ENCODE assay signal across 25 cellular contexts in genomic region chr9:20838218-20838617, GRCh38.
DNase-seq lines count a peak whose midpoint lies in the region; TF ChIP-seq lines count a peak whose summit lies in the region.
"Had no signal": no experiment of that assay in that cellular context is flagged by ENCODE, and none has a peak within 500 bp of the region (broad histone marks: within the 10 kb centered on the region; RNA-seq: fewer than 3 reads in every experiment).

No MANE protein-coding gene starts in this region.

- peak; percentile 32 for DNase-seq in NCI-H748 (lab: John Stamatoyannopoulos, UW; ENCODE audit: unreplicated experiment)
- no peak for DNase-seq in NCI-H748 treated with DMSO at 0.1 percent for 48 hours (lab: John Stamatoyannopoulos, UW)
- DNase-seq in amniotic epithelial cell (ENCODE audit: low read depth): peak; percentile 52
- DNase-seq in fibroblast of mammary gland (ENCODE audit: low read depth): peak; percentile 37
- DNase-seq in NCI-H1417 treated with DMSO at 0.1 percent for 48 hours (lab: John Stamatoyannopoulos, UW): no peak
- no peak for DNase-seq in NCI-H1048 (lab: John Stamatoyannopoulos, UW)
- DNase-seq in C1 segment of cervical spinal cord (lab: John Stamatoyannopoulos, UW): no peak
- DNase-seq in activated T-helper 1 cell treated with anti-CD3 and anti-CD28 coated beads, Interleukin-12 subunit alpha, Interleukin-12 subunit beta, Interleukin-2, Interleukin-4 antibody, amounts not matched to agents 30 ng/mL and 10 ng/mL and 1 ng/mL, durations not matched to agents 14 hours and 24 hours and 36 hours (ENCODE audit: low spot score): no peak
- DNase-seq: 8988T; activated CD4-positive, CD25-positive, alpha-beta regulatory T cell; activated naive CD4-positive, alpha-beta T cell treated with anti-CD3 and anti-CD28 coated beads for 36 hours; activated T-cell treated with anti-CD3 and anti-CD28 coated beads, Interleukin-2, amount 50 U/mL, for 24 hours; effector memory CD4-positive, alpha-beta T cell; GF-D8; hypothalamus; KG1; kidney; NCI-H2029 treated with DMSO at 0.1 percent for 48 hours; NCI-H446; Peyer's patch; stimulated activated CD4-positive, alpha-beta T cell treated with anti-CD3 and anti-CD28 coated beads, Interleukin-4, amount 100 ng/mL, for 4 hours; stimulated activated naive CD8-positive, alpha-beta T cell treated with anti-CD3 and anti-CD28 coated beads, Interleukin-15, amount 100 ng/mL, for 72 hours; transverse colon had no signal

- peaks cover 7% of the 10 kb centered on the region for H3K4me1 Mint-ChIP-seq in activated T-helper 1 cell treated with anti-CD3 and anti-CD28 coated beads, Interleukin-12 subunit alpha, Interleukin-12 subunit beta, Interleukin-2, Interleukin-4 antibody, amounts not matched to agents 30 ng/mL and 10 ng/mL and 1 ng/mL, durations not matched to agents 14 hours and 24 hours and 36 hours (ENCODE audit: low read depth)

- TF ChIP-seq CTCF in fibroblast of mammary gland (conservative IDR thresholded peaks at IDR 0.05; ENCODE audit: control insufficient read depth, insufficient read depth, low read depth, low read length): no peak

- H3K9me3 Mint-ChIP-seq in activated T-helper 1 cell treated with anti-CD3 and anti-CD28 coated beads, Interleukin-12 subunit alpha, Interleukin-12 subunit beta, Interleukin-2, Interleukin-4 antibody, amounts not matched to agents 30 ng/mL and 10 ng/mL and 1 ng/mL, durations not matched to agents 14 hours and 24 hours and 36 hours: peaks cover 9% of the 10 kb centered on the region

- H3K36me3 Mint-ChIP-seq in activated T-helper 1 cell treated with anti-CD3 and anti-CD28 coated beads, Interleukin-12 subunit alpha, Interleukin-12 subunit beta, Interleukin-2, Interleukin-4 antibody, amounts not matched to agents 30 ng/mL and 10 ng/mL and 1 ng/mL, durations not matched to agents 14 hours and 24 hours and 36 hours (ENCODE audit: low read depth): no peaks in the 10 kb centered on the region

- intact Hi-C loops in activated T-helper 1 cell treated with anti-CD3 and anti-CD28 coated beads, Interleukin-12 subunit alpha, Interleukin-12 subunit beta, Interleukin-2, Interleukin-4 antibody, amounts not matched to agents 30 ng/mL and 10 ng/mL and 1 ng/mL, durations not matched to agents 14 hours and 24 hours and 36 hours (cut with micrococcal nuclease): loop anchor here (10.0 kb wide), 1 partner anchor 143 kb away; no protein-coding TSS in a partner anchor

- no peak overlapping the region for H3K4me3 ChIP-seq in fibroblast of mammary gland (ENCODE audit: control insufficient read depth, low read depth, low read length)
- H3K4me3 ChIP-seq: GM12878, Peyer's patch, transverse colon had no signal

- no peak overlapping the region for H3K27ac Mint-ChIP-seq in activated T-helper 1 cell treated with anti-CD3 and anti-CD28 coated beads, Interleukin-12 subunit alpha, Interleukin-12 subunit beta, Interleukin-2, Interleukin-4 antibody, amounts not matched to agents 30 ng/mL and 10 ng/mL and 1 ng/mL, durations not matched to agents 14 hours and 24 hours and 36 hours
- H3K27ac Mint-ChIP-seq: activated naive CD4-positive, alpha-beta T cell treated with anti-CD3 and anti-CD28 coated beads for 36 hours; activated T-cell treated with anti-CD3 and anti-CD28 coated beads, Interleukin-2, amount 50 U/mL, for 24 hours; CD14-positive monocyte; stimulated activated naive CD8-positive, alpha-beta T cell treated with anti-CD3 and anti-CD28 coated beads, Interleukin-15, amount 100 ng/mL, for 72 hours had no signal

- H3K4me3 Mint-ChIP-seq in activated T-helper 1 cell treated with anti-CD3 and anti-CD28 coated beads, Interleukin-12 subunit alpha, Interleukin-12 subunit beta, Interleukin-2, Interleukin-4 antibody, amounts not matched to agents 30 ng/mL and 10 ng/mL and 1 ng/mL, durations not matched to agents 14 hours and 24 hours and 36 hours: no peak overlapping the region
- H3K4me3 Mint-ChIP-seq: activated naive CD4-positive, alpha-beta T cell treated with anti-CD3 and anti-CD28 coated beads for 36 hours; activated T-cell treated with anti-CD3 and anti-CD28 coated beads, Interleukin-2, amount 50 U/mL, for 24 hours; CD14-positive monocyte; stimulated activated naive CD8-positive, alpha-beta T cell treated with anti-CD3 and anti-CD28 coated beads, Interleukin-15, amount 100 ng/mL, for 72 hours had no signal

- H3K27me3 Mint-ChIP-seq in activated T-helper 1 cell treated with anti-CD3 and anti-CD28 coated beads, Interleukin-12 subunit alpha, Interleukin-12 subunit beta, Interleukin-2, Interleukin-4 antibody, amounts not matched to agents 30 ng/mL and 10 ng/mL and 1 ng/mL, durations not matched to agents 14 hours and 24 hours and 36 hours (ENCODE audit: insufficient read depth): no peaks in the 10 kb centered on the region
- H3K27me3 Mint-ChIP-seq: activated T-cell treated with anti-CD3 and anti-CD28 coated beads, Interleukin-2, amount 50 U/mL, for 24 hours; stimulated activated naive CD8-positive, alpha-beta T cell treated with anti-CD3 and anti-CD28 coated beads, Interleukin-15, amount 100 ng/mL, for 72 hours had no signal

Comparison
In these comparisons a context has a peak if more than half of its experiments do, and no peak if none do; other contexts are left out.
1. DNase-seq: peak in NCI-H748 (single experiment), amniotic epithelial cell (single experiment) and fibroblast of mammary gland (single experiment); none in NCI-H748 treated with DMSO at 0.1 percent for 48 hours (single experiment), NCI-H1417 treated with DMSO at 0.1 percent for 48 hours (single experiment), NCI-H1048 (single experiment), C1 segment of cervical spinal cord (0 of 14) and activated T-helper 1 cell treated with anti-CD3 and anti-CD28 coated beads, Interleukin-12 subunit alpha, Interleukin-12 subunit beta, Interleukin-2, Interleukin-4 antibody, amounts not matched to agents 30 ng/mL and 10 ng/mL and 1 ng/mL, durations not matched to agents 14 hours and 24 hours and 36 hours (single experiment).